Comparison of ENCODE assay signal across 30 cellular contexts in the genomic region with DNA sequence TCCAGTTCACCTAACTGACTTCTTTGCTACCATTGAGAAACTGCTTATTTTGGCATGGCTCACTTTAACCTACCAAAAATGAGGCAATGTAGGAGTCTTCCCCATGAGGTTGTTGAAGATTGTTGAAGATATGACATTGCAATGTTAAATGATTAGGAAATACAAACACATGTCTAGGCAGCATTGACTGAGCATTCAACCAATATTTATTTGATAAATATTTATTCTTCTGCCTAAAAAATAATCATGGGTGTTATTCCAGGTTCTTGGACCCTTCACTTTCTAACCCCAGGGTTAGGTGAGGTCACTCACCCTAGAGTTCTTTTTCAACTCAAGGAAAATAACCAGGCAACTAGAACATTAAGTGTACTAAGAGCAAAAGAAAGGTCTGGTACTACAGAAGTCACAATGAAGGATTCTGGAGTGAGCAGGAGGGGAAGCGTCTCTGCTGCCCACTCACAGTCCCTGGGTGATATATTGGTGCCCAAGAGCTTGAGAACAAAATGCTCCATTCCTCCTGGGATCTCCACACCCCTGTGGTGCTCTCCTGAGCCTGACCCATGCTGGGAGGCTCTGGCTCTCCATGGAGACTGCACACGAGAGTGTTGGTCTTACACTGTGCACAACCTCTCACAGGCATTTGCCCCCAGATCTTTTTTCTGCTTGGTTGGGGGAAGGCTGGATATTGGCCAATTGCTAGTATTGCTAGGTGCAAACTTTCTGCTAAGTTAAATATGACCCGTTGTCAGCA.
"Had no signal": no experiment of that assay in that cellular context is flagged by ENCODE, and none has a peak within 500 bp of the region (broad histone marks: within the 10 kb centered on the region; RNA-seq: fewer than 3 reads in every experiment).

No MANE protein-coding gene starts in this region.

- H3K27me3 ChIP-seq: testis had no signal

- H3K9me3 ChIP-seq: esophagus muscularis mucosa, heart right ventricle, left ventricle myocardium inferior, lower lobe of right lung, mucosa of descending colon, neutrophil, right atrium auricular region, sigmoid colon, testis, tibial nerve, upper lobe of left lung, uterus had no signal

- H3K36me3 ChIP-seq: esophagus muscularis mucosa, heart right ventricle, left ventricle myocardium inferior, lower lobe of right lung, neutrophil, right atrium auricular region, sigmoid colon, tibial nerve, upper lobe of left lung, uterus had no signal

- H3K9me3 Mint-ChIP-seq: memory B cell; natural killer cell treated with Interleukin-12 subunit alpha and Interleukin-12 subunit beta and Interleukin-15 and Interleukin-18, amount 100 ng/mL, for 72 hours; neural crest cell; stimulated activated effector memory CD8-positive, alpha-beta T cell treated with anti-CD3 and anti-CD28 coated beads, Interleukin-12 subunit alpha, Interleukin-12 subunit beta, amount 100 ng/mL, for 72 hours had no signal

- H3K36me3 Mint-ChIP-seq: memory B cell; naive B cell; natural killer cell treated with Interleukin-12 subunit alpha and Interleukin-12 subunit beta and Interleukin-15 and Interleukin-18, amount 100 ng/mL, for 72 hours; stimulated activated effector memory CD8-positive, alpha-beta T cell treated with anti-CD3 and anti-CD28 coated beads, Interleukin-12 subunit alpha, Interleukin-12 subunit beta, amount 100 ng/mL, for 72 hours had no signal

- H3K27ac ChIP-seq: coronary artery, esophagus muscularis mucosa, heart right ventricle, left ventricle myocardium inferior, lower lobe of right lung, neutrophil, parathyroid adenoma, right atrium auricular region, sigmoid colon, testis, tibial nerve, upper lobe of left lung, uterus had no signal

- ATAC-seq: heart right ventricle; left cardiac atrium; lower lobe of right lung; mucosa of descending colon; natural killer cell treated with Interleukin-12 subunit alpha and Interleukin-12 subunit beta and Interleukin-15 and Interleukin-18, amount 100 ng/mL, for 72 hours; stimulated activated effector memory CD8-positive, alpha-beta T cell treated with anti-CD3 and anti-CD28 coated beads, Interleukin-12 subunit alpha, Interleukin-12 subunit beta, amount 100 ng/mL, for 72 hours; stimulated activated naive CD8-positive, alpha-beta T cell treated with anti-CD3 and anti-CD28 coated beads, Interleukin-15, Interleukin-2, amounts not matched to agents 100 U/mL and 50 U/mL, for 24 hours had no signal

- H3K4me3 ChIP-seq: coronary artery, esophagus muscularis mucosa, heart right ventricle, left ventricle myocardium inferior, lower lobe of right lung, mucosa of descending colon, right atrium auricular region, sigmoid colon, testis, tibial nerve, upper lobe of left lung, uterus had no signal

- H3K4me1 ChIP-seq: esophagus muscularis mucosa, heart right ventricle, left ventricle myocardium inferior, lower lobe of right lung, parathyroid adenoma, right atrium auricular region, sigmoid colon, testis, tibial nerve, upper lobe of left lung, uterus had no signal

- H3K4me3 Mint-ChIP-seq: memory B cell; naive B cell; natural killer cell treated with Interleukin-12 subunit alpha and Interleukin-12 subunit beta and Interleukin-15 and Interleukin-18, amount 100 ng/mL, for 72 hours; neural crest cell; stimulated activated effector memory CD8-positive, alpha-beta T cell treated with anti-CD3 and anti-CD28 coated beads, Interleukin-12 subunit alpha, Interleukin-12 subunit beta, amount 100 ng/mL, for 72 hours had no signal

- H3K27ac Mint-ChIP-seq: memory B cell; natural killer cell treated with Interleukin-12 subunit alpha and Interleukin-12 subunit beta and Interleukin-15 and Interleukin-18, amount 100 ng/mL, for 72 hours; progenitor cell of endocrine pancreas; stimulated activated effector memory CD8-positive, alpha-beta T cell treated with anti-CD3 and anti-CD28 coated beads, Interleukin-12 subunit alpha, Interleukin-12 subunit beta, amount 100 ng/mL, for 72 hours had no signal

- H3K4me1 Mint-ChIP-seq: stimulated activated effector memory CD8-positive, alpha-beta T cell treated with anti-CD3 and anti-CD28 coated beads, Interleukin-12 subunit alpha, Interleukin-12 subunit beta, amount 100 ng/mL, for 72 hours had no signal

- DNase-seq: dermis blood vessel endothelial cell; effector memory CD4-positive, alpha-beta T cell; foreskin melanocyte; glutamatergic neuron; heart right ventricle; hippocampal formation; left cardiac atrium; left ventricle myocardium inferior; lower lobe of right lung; mucosa of descending colon; naive B cell; sigmoid colon; stimulated activated CD4-positive, alpha-beta T cell treated with anti-CD3 and anti-CD28 coated beads, Interleukin-2, amount 100 ng/mL, for 24 hours; stimulated activated CD4-positive, alpha-beta T cell treated with anti-CD3 and anti-CD28 coated beads, Interleukin-4, amount 100 ng/mL, for 24 hours; stimulated activated naive CD8-positive, alpha-beta T cell treated with anti-CD3 and anti-CD28 coated beads, Interleukin-15, Interleukin-2, amounts not matched to agents 100 U/mL and 50 U/mL, for 24 hours; substantia nigra; testis; upper lobe of left lung; uterus had no signal
